ENCODE assay signal across 18 cellular contexts in the genomic region with DNA sequence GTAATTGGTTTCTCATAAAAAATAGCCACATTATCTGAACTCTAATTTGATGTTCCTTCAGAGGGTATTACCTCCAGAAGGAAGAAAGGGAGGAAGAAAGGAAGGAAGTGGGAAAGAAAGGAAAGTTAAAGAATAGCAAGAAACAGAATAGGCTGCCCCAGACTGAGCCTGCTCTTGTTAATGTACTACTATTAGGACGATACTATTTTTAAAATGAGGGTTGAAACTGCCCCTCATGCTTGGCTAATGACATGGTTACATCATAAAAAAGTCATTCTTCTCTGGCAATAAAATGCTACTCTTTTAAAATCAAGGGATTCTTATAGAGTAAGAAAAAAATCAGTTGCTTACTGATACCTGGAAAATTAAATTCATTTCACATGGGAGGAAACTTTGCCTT.
DNase-seq lines count a peak whose midpoint lies in the region; ATAC-seq, FAIRE-seq and TF ChIP-seq lines count a peak whose summit lies in the region.
"Had no signal": no experiment of that assay in that cellular context is flagged by ENCODE, and none has a peak within 500 bp of the region (broad histone marks: within the 10 kb centered on the region; RNA-seq: fewer than 3 reads in every experiment).

No MANE protein-coding gene starts in this region.

- H4K20me1 ChIP-seq in GM12878 (ENCODE audit: control insufficient read depth, insufficient read depth), result no peaks in the 10 kb centered on the region
- H4K20me1 ChIP-seq: BLaER1 treated with 17β-estradiol and CSF1 and Interleukin-3, amounts not matched to agents 10 nM and 100 nM had no signal

- H3K9me3 ChIP-seq in GM12878 (replicated peaks; ENCODE audit: control insufficient read depth, insufficient read depth, low read length), result no peaks in the 10 kb centered on the region

- TF ChIP-seq EP300 in GM12878 (IDR thresholded peaks at IDR 0.05; ENCODE audit: borderline replicate concordance in 1 of 2, control insufficient read depth in 1 of 2, low read depth in 2 of 2, low read length in 2 of 2), result no peak

- BruUV-seq in GM12878 (replicated peaks; lab: Mats Ljungman, UMichigan), result no TSS peak

- DNase-seq in GM12878 (ENCODE audit: low read depth, low spot score) (no peak), renal cortical epithelial cell (ENCODE audit: low read depth) (peak; percentile 85), GM10248 (ENCODE audit: extremely low spot score) (no peak), NCI-H69 (lab: John Stamatoyannopoulos, UW) (no peak), RPMI8226 (no peak)
- DNase-seq: DMS79, GOT3, Karpas-422, MM.1S, NCI-H1105 treated with DMSO at 0.1 percent for 48 hours, NCI-H1930, NCI-H2171 treated with DMSO at 0.1 percent for 48 hours, NCI-H82, T-cell had no signal

- intact Hi-C loops in GM12878 (cut with micrococcal nuclease; ENCODE audit: unreplicated experiment), result no loop called here

- WGBS in GM12878 (ENCODE audit: insufficient coverage, insufficient replicate concordance, low lambda C conversion rate, missing lambda C conversion rate), result 0% methylated on average over 1 of the region's 1 CpG

- TF ChIP-seq POLR2A in GM12878 (IDR thresholded peaks at IDR 0.05; ENCODE audit: low read depth, low read length), result no peak

- no peak for TF ChIP-seq RAD21 in GM12878 (IDR thresholded peaks at IDR 0.05; ENCODE audit: insufficient read depth, low read depth, low read length)

- RAD21 ChIA-PET in GM12878 (lab: Charles Lee; ENCODE audit: unreplicated experiment), result no interaction called here

- no peak overlapping the region for H3K4me3 ChIP-seq in GM12878
- H3K4me3 ChIP-seq: BLaER1 treated with 17β-estradiol and CSF1 and Interleukin-3, amounts not matched to agents 10 nM and 100 nM had no signal

- SMC1A ChIA-PET in GM12878 (lab: Charles Lee; ENCODE audit: uncharacterized antibody, unreplicated experiment), result interaction anchor here (0.6 to 0.7 kb wide), 2 partner anchors 18 to 249 kb away, joined by 3 read pairs; no protein-coding TSS in a partner anchor

- H3K27me3 ChIP-seq in GM12878 (replicated peaks in 1 of 2; ENCODE audit: control insufficient read depth in 2 of 2, insufficient read depth in 2 of 2, low read length in 1 of 2), result no peaks in the 10 kb centered on the region
- H3K27me3 ChIP-seq: BLaER1 treated with 17β-estradiol and CSF1 and Interleukin-3, amounts not matched to agents 10 nM and 100 nM had no signal

- no peaks in the 10 kb centered on the region for H3K4me1 ChIP-seq in GM12878 (ENCODE audit: control insufficient read depth, insufficient read depth, low read length)
- H3K4me1 ChIP-seq: BLaER1 treated with 17β-estradiol and CSF1 and Interleukin-3, amounts not matched to agents 10 nM and 100 nM had no signal

- no peak overlapping the region for H3K27ac ChIP-seq in GM12878 (ENCODE audit: control insufficient read depth, insufficient read depth)
- H3K27ac ChIP-seq: BLaER1 treated with 17β-estradiol and CSF1 and Interleukin-3, amounts not matched to agents 10 nM and 100 nM had no signal

- H3K36me3 ChIP-seq in GM12878 (ENCODE audit: control insufficient read depth in 2 of 2, insufficient read depth in 2 of 2, low read length in 1 of 2), result no peaks in the 10 kb centered on the region
- H3K36me3 ChIP-seq: BLaER1 treated with 17β-estradiol and CSF1 and Interleukin-3, amounts not matched to agents 10 nM and 100 nM had no signal

- no peak for TF ChIP-seq CTCF in GM12878 (IDR thresholded peaks at IDR 0.05 in 2 of 3, conservative IDR thresholded peaks at IDR 0.05 in 1 of 3; ENCODE audit: control insufficient read depth in 2 of 3, extremely low read depth in 1 of 3, insufficient read depth in 1 of 3, low read depth in 3 of 3, low read length in 3 of 3)
- no peak for TF ChIP-seq CTCF in GM10248 (IDR thresholded peaks at IDR 0.05; ENCODE audit: control extremely low read depth, extremely low read depth, low read depth, missing control alignments)

- in situ Hi-C loops in GM12878 (cut with MboI), result no loop called here

- no peaks in the 10 kb centered on the region for H3K79me2 ChIP-seq in GM12878 (ENCODE audit: control insufficient read depth, insufficient read depth, low read length)

- peak; percentile 72 for ATAC-seq in GM18861 (IDR thresholded peaks at IDR 0.05; ENCODE audit: unreplicated experiment)
- ATAC-seq in HG02678 (IDR thresholded peaks at IDR 0.05; ENCODE audit: unreplicated experiment), result peak; percentile 64
- ATAC-seq in GM12878, result peak; percentile 71
- no peak for ATAC-seq in GM19023 (IDR thresholded peaks at IDR 0.05; ENCODE audit: unreplicated experiment)
- ATAC-seq: T-cell had no signal

- CTCF ChIA-PET in GM12878 (lab: Yijun Ruan, JAX) (no interaction called here), GM10248 (lab: Yijun Ruan, JAX) (interaction anchor here (0.5 to 1.4 kb wide), 2 partner anchors 13 to 101 kb away, joined by 3 read pairs; no protein-coding TSS in a partner anchor)

- H3K9ac ChIP-seq in GM12878 (ENCODE audit: control insufficient read depth, insufficient read depth, low read length), result no peak overlapping the region
- H3K9ac ChIP-seq: BLaER1 treated with 17β-estradiol and CSF1 and Interleukin-3, amounts not matched to agents 10 nM and 100 nM had no signal

- FAIRE-seq in GM12878 (lab: Jason Lieb, UNC), result no peak

- H3K4me2 ChIP-seq in GM12878 (ENCODE audit: control insufficient read depth, insufficient read depth), result no peak overlapping the region
- H3K4me2 ChIP-seq: BLaER1 treated with 17β-estradiol and CSF1 and Interleukin-3, amounts not matched to agents 10 nM and 100 nM had no signal

- POLR2A ChIA-PET in GM12878 (lab: Charles Lee), result no interaction called here
- POLR2A ChIA-PET in GM10248 (lab: Yijun Ruan, JAX), result no interaction called here

- H2AFZ ChIP-seq in GM12878 (ENCODE audit: control insufficient read depth, low read depth, low read length), result no peak overlapping the region

TF ChIP-seq in GM12878, 131 proteins besides CTCF, POLR2A, EP300 and RAD21:
- 0 out of 2 replicates have a peak, but pooled peaks have one; percentile 22 for TF ChIP-seq ATF7 (IDR thresholded peaks at IDR 0.05; ENCODE audit: low read depth)
- TF ChIP-seq, protein P1, sequence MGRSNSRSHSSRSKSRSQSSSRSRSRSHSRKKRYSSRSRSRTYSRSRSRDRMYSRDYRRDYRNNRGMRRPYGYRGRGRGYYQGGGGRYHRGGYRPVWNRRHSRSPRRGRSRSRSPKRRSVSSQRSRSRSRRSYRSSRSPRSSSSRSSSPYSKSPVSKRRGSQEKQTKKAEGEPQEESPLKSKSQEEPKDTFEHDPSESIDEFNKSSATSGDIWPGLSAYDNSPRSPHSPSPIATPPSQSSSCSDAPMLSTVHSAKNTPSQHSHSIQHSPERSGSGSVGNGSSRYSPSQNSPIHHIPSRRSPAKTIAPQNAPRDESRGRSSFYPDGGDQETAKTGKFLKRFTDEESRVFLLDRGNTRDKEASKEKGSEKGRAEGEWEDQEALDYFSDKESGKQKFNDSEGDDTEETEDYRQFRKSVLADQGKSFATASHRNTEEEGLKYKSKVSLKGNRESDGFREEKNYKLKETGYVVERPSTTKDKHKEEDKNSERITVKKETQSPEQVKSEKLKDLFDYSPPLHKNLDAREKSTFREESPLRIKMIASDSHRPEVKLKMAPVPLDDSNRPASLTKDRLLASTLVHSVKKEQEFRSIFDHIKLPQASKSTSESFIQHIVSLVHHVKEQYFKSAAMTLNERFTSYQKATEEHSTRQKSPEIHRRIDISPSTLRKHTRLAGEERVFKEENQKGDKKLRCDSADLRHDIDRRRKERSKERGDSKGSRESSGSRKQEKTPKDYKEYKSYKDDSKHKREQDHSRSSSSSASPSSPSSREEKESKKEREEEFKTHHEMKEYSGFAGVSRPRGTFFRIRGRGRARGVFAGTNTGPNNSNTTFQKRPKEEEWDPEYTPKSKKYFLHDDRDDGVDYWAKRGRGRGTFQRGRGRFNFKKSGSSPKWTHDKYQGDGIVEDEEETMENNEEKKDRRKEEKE (IDR thresholded peaks at IDR 0.05), result no peak
